In genomic region chr20:43457640-43458421, GRCh38 we compare ENCODE assay signal across 1 cellular context.
TF ChIP-seq lines count a peak whose summit lies in the region.

SRSF6 (plus strand) TSS chr20:43457896; CDS start chr20:43458034, 138 bp downstream.

TF ChIP-seq in K562, 482 proteins besides CTCF, POLR2A, EP300 and RAD21 (continued from another document and continues in another):
- no peak for TF ChIP-seq ZBTB40 (IDR thresholded peaks at IDR 0.05)
- no peak for TF ChIP-seq ZBTB40 (CRISPR knock-in tag; IDR thresholded peaks at IDR 0.05)
- TF ChIP-seq BRF2 (IDR thresholded peaks at IDR 0.05; ENCODE audit: borderline replicate concordance, insufficient read depth, insufficient read length), result no peak
- no peak for TF ChIP-seq SNIP1 (IDR thresholded peaks at IDR 0.05; ENCODE audit: low read depth)
- peak; percentile 88 for TF ChIP-seq E2F1 (CRISPR knock-in tag; IDR thresholded peaks at IDR 0.05)
- TF ChIP-seq MEIS2 (IDR thresholded peaks at IDR 0.05; ENCODE audit: partially characterized antibody), result peak; percentile 51
- peak; percentile 93 for TF ChIP-seq LCOR (CRISPR knock-in tag; IDR thresholded peaks at IDR 0.05)
- TF ChIP-seq LARP7 (IDR thresholded peaks at IDR 0.05), result no peak
- no peak for TF ChIP-seq ZNF280A (IDR thresholded peaks at IDR 0.05; ENCODE audit: low read depth, partially characterized antibody)
- TF ChIP-seq CBFA2T3 (IDR thresholded peaks at IDR 0.05), result no peak; the same call in 1 of the 2 replicates
- TF ChIP-seq TARDBP (IDR thresholded peaks at IDR 0.05), result peak; percentile 51; the same call in 1 of the 2 replicates
- TF ChIP-seq STAG1 (CRISPR knock-in tag; IDR thresholded peaks at IDR 0.05; ENCODE audit: borderline replicate concordance), result peak; percentile 34; the same call in 1 of the 2 replicates
- TF ChIP-seq XRCC3 (IDR thresholded peaks at IDR 0.05), result no peak
- TF ChIP-seq ZNF407 (IDR thresholded peaks at IDR 0.05; ENCODE audit: low read depth), result no peak
- no peak for TF ChIP-seq XRCC4 (IDR thresholded peaks at IDR 0.05; ENCODE audit: extremely low read depth, insufficient read depth, insufficient read length)
- TF ChIP-seq ZNF644 (tag; IDR thresholded peaks at IDR 0.05; ENCODE audit: low read depth), result peak; percentile 95
- 0 out of 2 replicates have a peak, but pooled peaks have one; percentile 37 for TF ChIP-seq NR2C2 (CRISPR knock-in tag; IDR thresholded peaks at IDR 0.05)
- TF ChIP-seq NR2C2 (tag; IDR thresholded peaks at IDR 0.05), result peak; percentile 62; the same call in 1 of the 2 replicates
- TF ChIP-seq GTF2B (IDR thresholded peaks at IDR 0.05; ENCODE audit: extremely low read depth, insufficient read length), result peak; percentile 98
- TF ChIP-seq ZNF408 (CRISPR knock-in tag; IDR thresholded peaks at IDR 0.05; ENCODE audit: low read depth), result no peak
- TF ChIP-seq ZNF79 (CRISPR knock-in tag; IDR thresholded peaks at IDR 0.05; ENCODE audit: low read depth), result peak; percentile 62; the same call in 1 of the 2 replicates
- TF ChIP-seq ZNF707 (CRISPR knock-in tag; conservative IDR thresholded peaks at IDR 0.05), result peak; percentile 46; the same call in 1 of the 2 replicates
- TF ChIP-seq ETV6 (IDR thresholded peaks at IDR 0.05; ENCODE audit: borderline replicate concordance in 1 of 2, low read depth in 2 of 2, low read length in 1 of 2), result no peak
- TF ChIP-seq ETV6 (CRISPR knock-in tag; IDR thresholded peaks at IDR 0.05; ENCODE audit: borderline replicate concordance), result peak; percentile 64; the same call in 1 of the 2 replicates
- TF ChIP-seq SREBF2 (CRISPR knock-in tag; IDR thresholded peaks at IDR 0.05), result no peak
- TF ChIP-seq EZH2 (IDR thresholded peaks at IDR 0.05; ENCODE audit: borderline replicate concordance, low read depth, low read length), result no peak
- peak; percentile 100 for TF ChIP-seq BRD4 (IDR thresholded peaks at IDR 0.05)
- no peak for TF ChIP-seq ADNP (tag; IDR thresholded peaks at IDR 0.05)
- TF ChIP-seq POLR2AphosphoS5 (IDR thresholded peaks at IDR 0.05; ENCODE audit: control insufficient read depth, insufficient read depth, low read depth, low read length), result peak; percentile 95; the same call in 1 of the 2 replicates
- TF ChIP-seq MEF2D (tag; conservative IDR thresholded peaks at IDR 0.05; ENCODE audit: low read depth), result no peak
